In the genomic region with DNA sequence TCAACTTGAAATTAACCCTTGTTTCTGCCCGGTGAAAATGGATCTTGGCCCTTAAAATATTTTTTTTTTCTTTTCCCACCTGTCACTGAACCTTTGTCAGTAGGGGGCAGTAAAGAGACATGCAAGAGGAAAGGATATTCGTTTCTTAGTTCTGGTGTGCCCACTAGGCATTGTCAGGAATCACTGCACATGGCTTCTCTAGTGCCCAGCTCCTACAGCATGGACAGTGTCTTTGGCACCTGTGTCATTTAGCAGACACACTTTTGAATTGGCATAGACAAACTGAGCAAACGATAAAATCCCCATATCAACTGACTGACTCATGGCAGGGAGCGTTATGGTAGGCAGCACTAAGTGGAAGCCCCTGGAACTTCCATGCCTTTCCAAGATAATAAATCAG, we compare ENCODE assay signal across 9 cellular contexts.
DNase-seq lines count a peak whose midpoint lies in the region; ATAC-seq, FAIRE-seq and TF ChIP-seq lines count a peak whose summit lies in the region.
"Had no signal": no experiment of that assay in that cellular context is flagged by ENCODE, and none has a peak within 500 bp of the region (broad histone marks: within the 10 kb centered on the region; RNA-seq: fewer than 3 reads in every experiment).

No MANE protein-coding gene starts in this region.

- no peaks in the 10 kb centered on the region for H3K36me3 ChIP-seq in kidney epithelial cell (ENCODE audit: control insufficient read depth, insufficient read depth, low read length)
- H3K36me3 ChIP-seq in vagina = no peaks in the 10 kb centered on the region

- H3K9me3 ChIP-seq in vagina = no peaks in the 10 kb centered on the region

- TF ChIP-seq CTCF in kidney epithelial cell (IDR thresholded peaks at IDR 0.05; ENCODE audit: insufficient read depth, low read length, poor library complexity, severe bottlenecking) (peak; percentile 64), vagina (IDR thresholded peaks at IDR 0.05) (no peak)

- no peak overlapping the region for H3K4me3 Mint-ChIP-seq in activated CD8-positive, alpha-beta memory T cell treated with anti-CD3 and anti-CD28 coated beads, Interleukin-2, amount 10 ng/mL, durations not matched to agents 7 days and 5 days
- H3K4me3 Mint-ChIP-seq: stimulated activated naive CD8-positive, alpha-beta T cell treated with anti-CD3 and anti-CD28 coated beads, Interleukin-15, Interleukin-2, amounts not matched to agents 100 ng/mL and 50 ng/mL, for 24 hours had no signal

- CTCF ChIA-PET in activated CD8-positive, alpha-beta memory T cell treated with anti-CD3 and anti-CD28 coated beads, Interleukin-2, amount 10 ng/mL, durations not matched to agents 7 days and 5 days (lab: Charles Lee) = no interaction called here

- H3K27ac Mint-ChIP-seq in activated CD8-positive, alpha-beta memory T cell treated with anti-CD3 and anti-CD28 coated beads, Interleukin-2, amount 10 ng/mL, durations not matched to agents 7 days and 5 days = no peak overlapping the region
- H3K27ac Mint-ChIP-seq: stimulated activated naive CD8-positive, alpha-beta T cell treated with anti-CD3 and anti-CD28 coated beads, Interleukin-15, Interleukin-2, amounts not matched to agents 100 ng/mL and 50 ng/mL, for 24 hours had no signal

- intact Hi-C loops in vagina (cut with DNase I) = no loop called here

- peak; percentile 89 for DNase-seq in DMS53 (lab: John Stamatoyannopoulos, UW)
- peak; percentile 5 for DNase-seq in HTR-8/SVneo (ENCODE audit: insufficient read length, low spot score)
- DNase-seq in kidney epithelial cell (ENCODE audit: low read depth) = peak; percentile 5
- no peak for DNase-seq in activated CD8-positive, alpha-beta memory T cell treated with anti-CD3 and anti-CD28 coated beads, Interleukin-2, amount 10 ng/mL, durations not matched to agents 7 days and 5 days
- DNase-seq in vagina (ENCODE audit: extremely low spot score in 2 of 2) = no peak
- DNase-seq in KG1 (lab: John Stamatoyannopoulos, UW) = no peak
- no peak for DNase-seq in activated CD4-positive, alpha-beta T cell treated with anti-CD3 and anti-CD28 coated beads, Interleukin-2, amount 50 U/mL, for 48 hours

- peaks cover 3% of the 10 kb centered on the region for H3K9me3 Mint-ChIP-seq in activated CD8-positive, alpha-beta memory T cell treated with anti-CD3 and anti-CD28 coated beads, Interleukin-2, amount 10 ng/mL, durations not matched to agents 7 days and 5 days (ENCODE audit: low read depth)

- H3K27ac ChIP-seq in vagina = no peak overlapping the region

- no peaks in the 10 kb centered on the region for H3K27me3 ChIP-seq in kidney epithelial cell (ENCODE audit: control insufficient read depth, insufficient read depth, low read length)
- no peaks in the 10 kb centered on the region for H3K27me3 ChIP-seq in vagina

- FAIRE-seq in HTR-8/SVneo (lab: Jason Lieb, UNC) = no peak

- H3K36me3 Mint-ChIP-seq in activated CD8-positive, alpha-beta memory T cell treated with anti-CD3 and anti-CD28 coated beads, Interleukin-2, amount 10 ng/mL, durations not matched to agents 7 days and 5 days = no peaks in the 10 kb centered on the region

- ATAC-seq in SK-N-SH treated with all-trans-retinoic acid at 6 μM for 48 hours = 0 out of 3 replicates have a peak, but pooled peaks have one; percentile 28
- ATAC-seq in activated CD8-positive, alpha-beta memory T cell treated with anti-CD3 and anti-CD28 coated beads, Interleukin-2, amount 10 ng/mL, durations not matched to agents 7 days and 5 days = no peak

- no peak overlapping the region for H3K4me3 ChIP-seq in kidney epithelial cell (ENCODE audit: low read depth, low read length)
- H3K4me3 ChIP-seq in vagina = no peak overlapping the region

- no peaks in the 10 kb centered on the region for H3K4me1 Mint-ChIP-seq in activated CD8-positive, alpha-beta memory T cell treated with anti-CD3 and anti-CD28 coated beads, Interleukin-2, amount 10 ng/mL, durations not matched to agents 7 days and 5 days

- no peak for TF ChIP-seq POLR2A in vagina (IDR thresholded peaks at IDR 0.05)

- H3K4me1 ChIP-seq in vagina = no peaks in the 10 kb centered on the region

- H3K27me3 Mint-ChIP-seq in activated CD8-positive, alpha-beta memory T cell treated with anti-CD3 and anti-CD28 coated beads, Interleukin-2, amount 10 ng/mL, durations not matched to agents 7 days and 5 days = no peaks in the 10 kb centered on the region
- H3K27me3 Mint-ChIP-seq: stimulated activated naive CD8-positive, alpha-beta T cell treated with anti-CD3 and anti-CD28 coated beads, Interleukin-15, Interleukin-2, amounts not matched to agents 100 ng/mL and 50 ng/mL, for 24 hours had no signal

TF ChIP-seq in SK-N-SH treated with all-trans-retinoic acid at 6 μM for 48 hours, 23 proteins besides CTCF, POLR2A, EP300 and RAD21:
- no peak for TF ChIP-seq ZFP3 (CRISPR knock-in tag; IDR thresholded peaks at IDR 0.05)
- TF ChIP-seq, protein P1, sequence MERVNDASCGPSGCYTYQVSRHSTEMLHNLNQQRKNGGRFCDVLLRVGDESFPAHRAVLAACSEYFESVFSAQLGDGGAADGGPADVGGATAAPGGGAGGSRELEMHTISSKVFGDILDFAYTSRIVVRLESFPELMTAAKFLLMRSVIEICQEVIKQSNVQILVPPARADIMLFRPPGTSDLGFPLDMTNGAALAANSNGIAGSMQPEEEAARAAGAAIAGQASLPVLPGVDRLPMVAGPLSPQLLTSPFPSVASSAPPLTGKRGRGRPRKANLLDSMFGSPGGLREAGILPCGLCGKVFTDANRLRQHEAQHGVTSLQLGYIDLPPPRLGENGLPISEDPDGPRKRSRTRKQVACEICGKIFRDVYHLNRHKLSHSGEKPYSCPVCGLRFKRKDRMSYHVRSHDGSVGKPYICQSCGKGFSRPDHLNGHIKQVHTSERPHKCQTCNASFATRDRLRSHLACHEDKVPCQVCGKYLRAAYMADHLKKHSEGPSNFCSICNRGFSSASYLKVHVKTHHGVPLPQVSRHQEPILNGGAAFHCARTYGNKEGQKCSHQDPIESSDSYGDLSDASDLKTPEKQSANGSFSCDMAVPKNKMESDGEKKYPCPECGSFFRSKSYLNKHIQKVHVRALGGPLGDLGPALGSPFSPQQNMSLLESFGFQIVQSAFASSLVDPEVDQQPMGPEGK (CRISPR knock-in tag; IDR thresholded peaks at IDR 0.05; ENCODE audit: borderline replicate concordance) = no peak
- TF ChIP-seq ZNF70 (CRISPR knock-in tag; IDR thresholded peaks at IDR 0.05) = no peak
- TF ChIP-seq ZNF8 (CRISPR knock-in tag; IDR thresholded peaks at IDR 0.05) = no peak
- no peak for TF ChIP-seq ISL1 (CRISPR knock-in tag; IDR thresholded peaks at IDR 0.05)
- TF ChIP-seq PPARA (CRISPR knock-in tag; IDR thresholded peaks at IDR 0.05; ENCODE audit: borderline replicate concordance) = no peak
- TF ChIP-seq GLIS3 (CRISPR knock-in tag; IDR thresholded peaks at IDR 0.05) = no peak
- no peak for TF ChIP-seq TCF4 (CRISPR knock-in tag; IDR thresholded peaks at IDR 0.05; ENCODE audit: borderline replicate concordance)
- no peak for TF ChIP-seq ZFP30 (CRISPR knock-in tag; IDR thresholded peaks at IDR 0.05)
- TF ChIP-seq, protein P2, sequence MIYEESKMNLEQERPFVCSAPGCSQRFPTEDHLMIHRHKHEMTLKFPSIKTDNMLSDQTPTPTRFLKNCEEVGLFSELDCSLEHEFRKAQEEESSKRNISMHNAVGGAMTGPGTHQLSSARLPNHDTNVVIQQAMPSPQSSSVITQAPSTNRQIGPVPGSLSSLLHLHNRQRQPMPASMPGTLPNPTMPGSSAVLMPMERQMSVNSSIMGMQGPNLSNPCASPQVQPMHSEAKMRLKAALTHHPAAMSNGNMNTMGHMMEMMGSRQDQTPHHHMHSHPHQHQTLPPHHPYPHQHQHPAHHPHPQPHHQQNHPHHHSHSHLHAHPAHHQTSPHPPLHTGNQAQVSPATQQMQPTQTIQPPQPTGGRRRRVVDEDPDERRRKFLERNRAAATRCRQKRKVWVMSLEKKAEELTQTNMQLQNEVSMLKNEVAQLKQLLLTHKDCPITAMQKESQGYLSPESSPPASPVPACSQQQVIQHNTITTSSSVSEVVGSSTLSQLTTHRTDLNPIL (CRISPR knock-in tag; IDR thresholded peaks at IDR 0.05; ENCODE audit: low read depth) = no peak

Comparison
In these comparisons a context has a peak if more than half of its experiments do, and no peak if none do; other contexts are left out.
1. DNase-seq: peak in DMS53 (single experiment), HTR-8/SVneo (single experiment) and kidney epithelial cell (single experiment); none in activated CD8-positive, alpha-beta memory T cell treated with anti-CD3 and anti-CD28 coated beads, Interleukin-2, amount 10 ng/mL, durations not matched to agents 7 days and 5 days (single experiment), vagina (0 of 2), KG1 (single experiment) and activated CD4-positive, alpha-beta T cell treated with anti-CD3 and anti-CD28 coated beads, Interleukin-2, amount 50 U/mL, for 48 hours (0 of 2).